In the genomic region with DNA sequence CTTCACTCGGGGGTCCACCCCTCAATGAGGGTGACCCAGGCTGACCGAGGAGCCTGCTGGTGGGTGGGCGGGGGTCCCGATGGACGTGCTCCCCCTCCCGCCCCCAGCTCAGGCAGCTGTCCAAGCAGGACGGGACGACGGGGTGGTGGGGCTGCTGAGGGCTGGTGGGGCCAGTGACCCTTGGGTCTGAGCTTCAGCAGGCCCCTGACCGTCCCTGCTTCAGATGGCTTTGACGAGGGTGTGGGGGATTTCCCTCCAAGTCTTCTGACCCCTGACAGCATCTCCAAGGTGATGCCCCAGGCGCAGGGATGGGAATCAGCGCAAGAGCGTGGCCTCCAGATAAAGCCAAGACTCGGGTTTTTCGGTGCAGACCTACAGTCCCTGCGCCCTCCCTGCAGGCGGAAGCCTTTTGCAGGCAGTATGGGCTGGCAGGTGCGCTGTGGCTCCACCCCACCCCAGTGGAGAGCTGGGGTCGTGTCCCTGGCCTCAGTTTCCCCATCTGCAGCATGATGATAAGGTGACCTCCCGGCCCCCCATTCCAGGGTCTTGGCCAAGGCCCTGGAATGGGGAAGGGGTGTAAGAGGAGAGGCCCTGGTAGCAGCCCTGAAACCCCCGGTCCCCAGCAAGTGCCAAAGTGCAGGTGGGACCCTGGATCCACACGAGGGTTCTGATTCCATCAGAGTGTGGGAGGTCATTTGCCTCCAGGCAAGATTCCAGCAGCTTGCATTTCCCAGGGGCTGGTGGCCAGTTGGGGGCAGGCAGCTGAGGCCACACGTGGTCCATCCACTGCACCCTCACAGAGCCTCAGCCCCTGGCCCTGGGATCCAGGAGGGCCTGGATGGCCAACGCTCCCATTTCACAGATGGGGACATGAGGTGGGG, we compare ENCODE assay signal across 1 cellular context.
TF ChIP-seq lines count a peak whose summit lies in the region.

No MANE protein-coding gene starts in this region.

TF ChIP-seq in A549, 52 proteins besides CTCF, POLR2A, EP300 and RAD21:
- no peak for TF ChIP-seq HOXA7 (CRISPR knock-in tag; IDR thresholded peaks at IDR 0.05)
- TF ChIP-seq FOSB (CRISPR knock-in tag; IDR thresholded peaks at IDR 0.05): no peak
- peak; percentile 91; the same call in 1 of the 2 replicates for TF ChIP-seq KDM1A (IDR thresholded peaks at IDR 0.05; ENCODE audit: low read depth)
- no peak for TF ChIP-seq USF2 (IDR thresholded peaks at IDR 0.05)
- TF ChIP-seq PHF8 (IDR thresholded peaks at IDR 0.05; ENCODE audit: borderline replicate concordance, low read depth): no peak
- peak; percentile 55; the same call in 1 of the 2 replicates for TF ChIP-seq HDAC2 (IDR thresholded peaks at IDR 0.05)
- no peak for TF ChIP-seq TP53 (CRISPR knock-in tag; IDR thresholded peaks at IDR 0.05)
- no peak for TF ChIP-seq CBX8 (IDR thresholded peaks at IDR 0.05)
- no peak for TF ChIP-seq JUNB (IDR thresholded peaks at IDR 0.05)
- no peak for TF ChIP-seq MYC (IDR thresholded peaks at IDR 0.05; ENCODE audit: borderline replicate concordance, low read length)
- no peak for TF ChIP-seq ZNF302 (CRISPR knock-in tag; IDR thresholded peaks at IDR 0.05)
- TF ChIP-seq, protein P1, sequence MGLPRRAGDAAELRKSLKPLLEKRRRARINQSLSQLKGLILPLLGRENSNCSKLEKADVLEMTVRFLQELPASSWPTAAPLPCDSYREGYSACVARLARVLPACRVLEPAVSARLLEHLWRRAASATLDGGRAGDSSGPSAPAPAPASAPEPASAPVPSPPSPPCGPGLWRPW (IDR thresholded peaks at IDR 0.05): no peak
- no peak for TF ChIP-seq KDM5A (IDR thresholded peaks at IDR 0.05)
- TF ChIP-seq CHD4 (IDR thresholded peaks at IDR 0.05; ENCODE audit: borderline replicate concordance): no peak
- TF ChIP-seq ZFP36 (IDR thresholded peaks at IDR 0.05; ENCODE audit: borderline replicate concordance, partially characterized antibody): no peak
